Comparison of ENCODE assay signal across 8 cellular contexts in the genomic region with DNA sequence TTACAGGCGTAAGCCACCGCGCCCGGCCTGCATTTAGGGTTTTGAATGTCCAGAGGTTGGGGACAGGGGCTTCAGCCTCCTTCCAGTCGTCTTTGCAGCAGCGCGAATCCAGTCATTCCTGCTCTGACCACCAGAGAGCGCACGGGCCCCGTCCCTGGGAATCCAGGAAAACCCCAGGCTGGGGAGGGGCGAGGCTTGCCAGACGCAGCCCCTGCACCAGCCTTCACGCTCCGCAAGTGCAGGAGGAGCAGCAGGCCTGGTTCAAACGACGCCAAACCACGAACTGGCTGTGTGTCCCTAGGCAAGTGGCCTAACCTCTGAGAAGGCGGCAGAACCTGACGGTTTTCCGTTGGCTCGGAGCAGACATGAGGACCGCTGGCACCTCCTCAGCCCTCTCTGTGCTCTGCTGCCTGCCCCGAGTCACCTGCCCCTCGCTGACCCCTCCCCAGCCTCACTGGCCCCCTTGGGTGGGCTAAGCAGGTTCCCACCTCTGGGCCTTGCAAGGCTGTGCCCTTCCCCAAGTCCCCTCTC. TPM values are rescaled to one million over a fixed set of nuclear protein-coding genes. Genes with fewer than 3 reads are reported as not detected.
A peak's percentile ranks its signal among the peaks of the same experiment; 100 is the strongest.
DNase-seq lines count a peak whose midpoint lies in the region; ATAC-seq and TF ChIP-seq lines count a peak whose summit lies in the region.

No MANE protein-coding gene starts in this region.

- no peaks in the 10 kb centered on the region; the same call in 1 of the 3 replicates for H3K36me3 Mint-ChIP-seq in GM23338 (ENCODE audit: low read depth)
- peaks cover 13% of the 10 kb centered on the region for H3K36me3 Mint-ChIP-seq in activated CD4-positive, alpha-beta T cell treated with anti-CD3 and anti-CD28 coated beads, Interleukin-2, amount 10 ng/mL, durations not matched to agents 24 days and 14 days (ENCODE audit: low read depth)

- peaks cover 8% of the 10 kb centered on the region for H3K4me1 ChIP-seq in ACC112 (ENCODE audit: control insufficient read depth, insufficient read depth, low read length, unreplicated experiment)
- H3K4me1 ChIP-seq in GM23338 (ENCODE audit: insufficient read depth) = peaks cover 6% of the 10 kb centered on the region
- peaks cover 33 to 53% of the 10 kb centered on the region in 2 donors for H3K4me1 ChIP-seq in left lung

- H3K27ac Mint-ChIP-seq in GM23338 = no peak overlapping the region
- H3K27ac Mint-ChIP-seq in activated CD4-positive, alpha-beta T cell treated with anti-CD3 and anti-CD28 coated beads, Interleukin-2, amount 10 ng/mL, durations not matched to agents 24 days and 14 days = peak overlapping the region; percentile 30

- H2AFZ ChIP-seq in ACC112 (ENCODE audit: low read length, unreplicated experiment) = peak overlapping the region; percentile 7
- H2AFZ ChIP-seq in GM23338 = 0 out of 2 replicates have a peak overlapping the region, but pooled peaks have one; percentile 76

- no peak overlapping the region for H3K4me2 ChIP-seq in GM23338

- H3K4me3 Mint-ChIP-seq in GM23338 = peak overlapping the region; percentile 48; the same call in 2 of the 3 replicates
- peak overlapping the region; percentile 54 for H3K4me3 Mint-ChIP-seq in activated CD4-positive, alpha-beta T cell treated with anti-CD3 and anti-CD28 coated beads, Interleukin-2, amount 10 ng/mL, durations not matched to agents 24 days and 14 days

- H3K36me3 ChIP-seq in ACC112 (ENCODE audit: insufficient read depth, low read length) (no peaks in the 10 kb centered on the region), GM23338 (ENCODE audit: insufficient read depth) (no peaks in the 10 kb centered on the region), left lung (no peaks in the 10 kb centered on the region)

- peaks cover 18% of the 10 kb centered on the region for H3K9me3 Mint-ChIP-seq in GM23338
- no peaks in the 10 kb centered on the region for H3K9me3 Mint-ChIP-seq in activated CD4-positive, alpha-beta T cell treated with anti-CD3 and anti-CD28 coated beads, Interleukin-2, amount 10 ng/mL, durations not matched to agents 24 days and 14 days

- peaks cover 13% of the 10 kb centered on the region for H3K4me1 Mint-ChIP-seq in GM23338
- H3K4me1 Mint-ChIP-seq in activated CD4-positive, alpha-beta T cell treated with anti-CD3 and anti-CD28 coated beads, Interleukin-2, amount 10 ng/mL, durations not matched to agents 24 days and 14 days = peaks cover 20% of the 10 kb centered on the region

- DNase-seq in GM23338 (ENCODE audit: low spot score) (peak; percentile 96), NCI-H446 (lab: John Stamatoyannopoulos, UW) (peak; percentile 72 to 94), choroid plexus epithelial cell (ENCODE audit: low read depth) (peak; percentile 81), left lung (peak; percentile 82 to 94)
- peak; percentile 96 for DNase-seq in activated CD4-positive, alpha-beta T cell treated with anti-CD3 and anti-CD28 coated beads, Interleukin-2, amount 10 ng/mL, durations not matched to agents 24 days and 14 days
- peak; percentile 87 for DNase-seq in stimulated activated CD4-positive, alpha-beta T cell treated with anti-CD3 and anti-CD28 coated beads, Interleukin-4, amount 100 ng/mL, for 1 hour

- H3K27me3 ChIP-seq in ACC112 (ENCODE audit: insufficient read depth, low read length) (no peaks in the 10 kb centered on the region), GM23338 (ENCODE audit: insufficient read depth) (no peaks in the 10 kb centered on the region), left lung (no peaks in the 10 kb centered on the region)

- ATAC-seq in GM23338 = peak; percentile 65
- peak; percentile 66 for ATAC-seq in left lung
- ATAC-seq in HG03342 (IDR thresholded peaks at IDR 0.05; ENCODE audit: unreplicated experiment) = no peak

- peaks cover 8% of the 10 kb centered on the region; the same call in 1 of the 2 replicates for H3F3A ChIP-seq in GM23338 (replicated peaks; ENCODE audit: low read depth)

- H4K20me1 ChIP-seq in GM23338 (replicated peaks; ENCODE audit: insufficient read depth) = peaks cover 18% of the 10 kb centered on the region

- peaks cover 16% of the 10 kb centered on the region for H3K27me3 Mint-ChIP-seq in GM23338 (ENCODE audit: insufficient read depth, low read depth, poor library complexity)
- H3K27me3 Mint-ChIP-seq in activated CD4-positive, alpha-beta T cell treated with anti-CD3 and anti-CD28 coated beads, Interleukin-2, amount 10 ng/mL, durations not matched to agents 24 days and 14 days = peaks cover 12% of the 10 kb centered on the region

- TF ChIP-seq CTCF in GM23338 (conservative IDR thresholded peaks at IDR 0.05; ENCODE audit: low read depth in 2 of 2) (peak; percentile 82 to 97), choroid plexus epithelial cell (conservative IDR thresholded peaks at IDR 0.05; ENCODE audit: low read depth, low read length) (peak; percentile 91), left lung (IDR thresholded peaks at IDR 0.05) (peak; percentile 89 to 95)

- no peaks in the 10 kb centered on the region for H3K9me3 ChIP-seq in left lung

- H3K79me2 ChIP-seq in ACC112 (ENCODE audit: control insufficient read depth, insufficient read depth, low read length, unreplicated experiment) (peaks cover 30% of the 10 kb centered on the region), GM23338 (replicated peaks; ENCODE audit: insufficient read depth) (peaks cover 29% of the 10 kb centered on the region)

- H3K4me3 ChIP-seq in ACC112 (ENCODE audit: low read depth, low read length) (peak overlapping the region; percentile 47; the same call in 1 of the 2 replicates), GM23338 (no peak overlapping the region), choroid plexus epithelial cell (ENCODE audit: low read depth, low read length) (peak overlapping the region; percentile 39), left lung (peak overlapping the region in 1 of 2 donors; percentile 22)

- no peak overlapping the region for H3K27ac ChIP-seq in ACC112 (ENCODE audit: low read depth, low read length)
- no peak overlapping the region for H3K27ac ChIP-seq in GM23338 (ENCODE audit: low read depth)
- H3K27ac ChIP-seq in left lung = peak overlapping the region in 1 of 2 donors; percentile 68

- no peaks in the 10 kb centered on the region for H3K9me2 ChIP-seq in GM23338 (ENCODE audit: insufficient read depth)

- intact Hi-C loops in activated CD4-positive, alpha-beta T cell treated with anti-CD3 and anti-CD28 coated beads, Interleukin-2, amount 10 ng/mL, durations not matched to agents 24 days and 14 days (cut with micrococcal nuclease) = loop anchor here (1.0 kb wide), 1 partner anchor 69 kb away; no protein-coding TSS in a partner anchor
- intact Hi-C loops in left lung (cut with DNase I) = loop anchor here (2.0 to 10.0 kb wide), 2 partner anchors 70 kb away; no protein-coding TSS in a partner anchor

TF ChIP-seq in GM23338, 12 proteins besides CTCF, POLR2A, EP300 and RAD21 (continues in another document):
- TF ChIP-seq STAT1 (IDR thresholded peaks at IDR 0.05; ENCODE audit: unreplicated experiment) (no peak), ETS1 (IDR thresholded peaks at IDR 0.05) (no peak)

RNA-seq across cellular contexts. Expression of gene RNF126, which starts 2.0 kb away (rescaled TPM):
- total RNA-seq in GM23338 (2014; rRNA removed; shearing (Covaris generic)) = 80.5 and 112 TPM in 2 replicates
- 91.7 and 95.7 TPM in 2 replicates for polyA plus RNA-seq in GM23338 (2016; fragmentation: Nextera tagmentation; extraction: Ambion mirVana)
- total RNA-seq in activated CD4-positive, alpha-beta T cell treated with anti-CD3 and anti-CD28 coated beads, Interleukin-2, amount 10 ng/mL, durations not matched to agents 24 days and 14 days = 109 and 110 TPM in 2 replicates
- 10 to 100 TPM; 24.3 to 34.0 TPM for total RNA-seq in left lung

RNA-seq across cellular contexts. Expression of gene FSTL3, which starts 11.2 kb away (rescaled TPM):
- 10.1 and 12.5 TPM in 2 replicates for total RNA-seq in GM23338 (2014; rRNA removed; shearing (Covaris generic))
- 2.9 and 3.1 TPM in 2 replicates for polyA plus RNA-seq in GM23338 (2016; fragmentation: Nextera tagmentation; extraction: Ambion mirVana)
- 7.2 and 7.7 TPM in 2 replicates for total RNA-seq in activated CD4-positive, alpha-beta T cell treated with anti-CD3 and anti-CD28 coated beads, Interleukin-2, amount 10 ng/mL, durations not matched to agents 24 days and 14 days
- total RNA-seq in left lung = 100 to 1,000 TPM in 1 of 2 donors, 10 to 100 TPM in 1; 94.8 to 145 TPM

RNA-seq across cellular contexts. Expression of gene FGF22, which starts 25.3 kb away (rescaled TPM):
- 0.31 and 2.8 TPM in 2 replicates for total RNA-seq in GM23338 (2014; rRNA removed; shearing (Covaris generic))
- 1.0 and 1.1 TPM in 2 replicates for polyA plus RNA-seq in GM23338 (2016; fragmentation: Nextera tagmentation; extraction: Ambion mirVana)
- total RNA-seq in activated CD4-positive, alpha-beta T cell treated with anti-CD3 and anti-CD28 coated beads, Interleukin-2, amount 10 ng/mL, durations not matched to agents 24 days and 14 days = not detected in 2 replicates
- total RNA-seq in left lung = under 1 TPM; 0.21 to 0.29 TPM

RNA-seq across cellular contexts. Expression of gene PRSS57, which starts 30.3 kb away (rescaled TPM):
- not detected in 2 replicates for total RNA-seq in GM23338 (2014; rRNA removed; shearing (Covaris generic))
- polyA plus RNA-seq in GM23338 (2016; fragmentation: Nextera tagmentation; extraction: Ambion mirVana) = 0.21 and 0.34 TPM in 2 replicates
- total RNA-seq in activated CD4-positive, alpha-beta T cell treated with anti-CD3 and anti-CD28 coated beads, Interleukin-2, amount 10 ng/mL, durations not matched to agents 24 days and 14 days = not detected in 2 replicates
- not detected for total RNA-seq in left lung

RNA-seq across cellular contexts. Expression of gene POLRMT, which starts 31.6 kb away (rescaled TPM):
- 120 and 148 TPM in 2 replicates for total RNA-seq in GM23338 (2014; rRNA removed; shearing (Covaris generic))
- 98.0 and 125 TPM in 2 replicates for polyA plus RNA-seq in GM23338 (2016; fragmentation: Nextera tagmentation; extraction: Ambion mirVana)
- 103 and 104 TPM in 2 replicates for total RNA-seq in activated CD4-positive, alpha-beta T cell treated with anti-CD3 and anti-CD28 coated beads, Interleukin-2, amount 10 ng/mL, durations not matched to agents 24 days and 14 days
- 10 to 100 TPM; 28.5 to 36.9 TPM for total RNA-seq in left lung
